In the genomic region with DNA sequence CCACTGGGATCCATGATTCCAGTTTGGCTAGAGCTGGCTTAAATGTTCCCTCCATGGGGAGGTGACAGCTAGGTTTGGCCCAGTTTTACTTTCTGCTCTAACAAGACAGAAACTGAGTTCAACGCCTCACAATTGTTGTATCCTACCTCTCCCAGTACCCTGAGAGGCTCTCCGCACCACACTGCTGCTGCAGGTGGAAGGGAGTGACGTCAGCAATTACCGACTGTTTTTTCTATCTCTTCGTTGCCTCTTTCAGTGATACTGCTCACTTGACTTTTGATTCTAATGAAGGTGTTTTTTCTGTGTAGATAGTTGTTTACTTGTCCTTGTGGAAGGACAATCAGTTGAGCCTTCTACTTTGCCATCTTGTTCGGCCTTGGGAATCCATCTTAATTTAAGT, we compare ENCODE assay signal across 33 cellular contexts.
"Had no signal": no experiment of that assay in that cellular context is flagged by ENCODE, and none has a peak within 500 bp of the region (broad histone marks: within the 10 kb centered on the region; RNA-seq: fewer than 3 reads in every experiment).

No MANE protein-coding gene starts in this region.

- H3K4me1 Mint-ChIP-seq: activated B cell treated with CpG ODN at 0.5 μM for 24 hours; activated CD4-positive, alpha-beta T cell treated with anti-CD3 and anti-CD28 coated beads for 36 hours; activated CD4-positive, alpha-beta T cell treated with anti-CD3 and anti-CD28 coated beads, Interleukin-2, amount 10 ng/mL, durations not matched to agents 24 days and 14 days; activated CD8-positive, alpha-beta memory T cell treated with anti-CD3 and anti-CD28 coated beads, Interleukin-2, amount 10 ng/mL, durations not matched to agents 7 days and 5 days; activated naive CD4-positive, alpha-beta T cell treated with anti-CD3 and anti-CD28 coated beads, Interleukin-2, amount 50 U/mL, for 24 hours; activated naive CD8-positive, alpha-beta T cell treated with anti-CD3 and anti-CD28 coated beads, Interleukin-2, amount 50 U/mL, for 24 hours; T-helper 17 cell had no signal

- H3K36me3 Mint-ChIP-seq: activated naive CD4-positive, alpha-beta T cell treated with anti-CD3 and anti-CD28 coated beads, Interleukin-2, amount 50 U/mL, for 24 hours had no signal

- ATAC-seq: activated CD4-positive, alpha-beta T cell treated with anti-CD3 and anti-CD28 coated beads for 36 hours; activated CD8-positive, alpha-beta memory T cell treated with anti-CD3 and anti-CD28 coated beads, Interleukin-2, amount 10 ng/mL, durations not matched to agents 7 days and 5 days; activated CD8-positive, alpha-beta T cell treated with anti-CD3 and anti-CD28 coated beads, Interleukin-2, amount 10 ng/mL, durations not matched to agents 7 days and 5 days; activated naive CD8-positive, alpha-beta T cell treated with anti-CD3 and anti-CD28 coated beads, Interleukin-2, amount 50 U/mL, for 24 hours; gastrocnemius medialis; heart left ventricle; T-helper 17 cell had no signal

- FAIRE-seq: colon, endothelial cell of umbilical vein had no signal

- H3K4me3 ChIP-seq: adrenal gland, ascending aorta, gastrocnemius medialis, heart left ventricle had no signal

- H3K36me3 ChIP-seq: adrenal gland, ascending aorta, brain microvascular endothelial cell, gastrocnemius medialis, heart left ventricle, WERI-Rb-1 had no signal

- H3K4me3 Mint-ChIP-seq: activated B cell treated with CpG ODN at 0.5 μM for 24 hours; activated CD4-positive, alpha-beta memory T cell treated with anti-CD3 and anti-CD28 coated beads for 36 hours; activated CD4-positive, alpha-beta T cell treated with anti-CD3 and anti-CD28 coated beads for 36 hours; activated CD4-positive, alpha-beta T cell treated with anti-CD3 and anti-CD28 coated beads, Interleukin-2, amount 10 ng/mL, durations not matched to agents 24 days and 14 days; activated CD8-positive, alpha-beta memory T cell treated with anti-CD3 and anti-CD28 coated beads, Interleukin-2, amount 10 ng/mL, durations not matched to agents 7 days and 5 days; activated CD8-positive, alpha-beta T cell treated with anti-CD3 and anti-CD28 coated beads, Interleukin-2, amount 10 ng/mL, durations not matched to agents 7 days and 5 days; activated naive CD4-positive, alpha-beta T cell treated with anti-CD3 and anti-CD28 coated beads for 36 hours; activated naive CD4-positive, alpha-beta T cell treated with anti-CD3 and anti-CD28 coated beads, Interleukin-2, amount 50 U/mL, for 24 hours; activated naive CD8-positive, alpha-beta T cell treated with anti-CD3 and anti-CD28 coated beads for 36 hours; activated naive CD8-positive, alpha-beta T cell treated with anti-CD3 and anti-CD28 coated beads, Interleukin-2, amount 50 U/mL, for 24 hours; activated T-helper 1 cell treated with anti-CD3 and anti-CD28 coated beads, Interleukin-12 subunit alpha, Interleukin-12 subunit beta, Interleukin-2, Interleukin-4 antibody, amounts not matched to agents 30 ng/mL and 10 ng/mL and 1 ng/mL, durations not matched to agents 14 hours and 24 hours and 36 hours; T-helper 17 cell; T-helper 2 cell treated with Interferon-gamma antibody and Interleukin-4, amounts not matched to agents 5 μg/mL and 100 μg/mL, for 36 hours had no signal

- H3K27ac Mint-ChIP-seq: activated B cell treated with CpG ODN at 0.5 μM for 24 hours; activated CD4-positive, alpha-beta memory T cell treated with anti-CD3 and anti-CD28 coated beads for 36 hours; activated CD4-positive, alpha-beta T cell treated with anti-CD3 and anti-CD28 coated beads for 36 hours; activated CD4-positive, alpha-beta T cell treated with anti-CD3 and anti-CD28 coated beads, Interleukin-2, amount 10 ng/mL, durations not matched to agents 24 days and 14 days; activated CD8-positive, alpha-beta memory T cell treated with anti-CD3 and anti-CD28 coated beads, Interleukin-2, amount 10 ng/mL, durations not matched to agents 7 days and 5 days; activated CD8-positive, alpha-beta T cell treated with anti-CD3 and anti-CD28 coated beads, Interleukin-2, amount 10 ng/mL, durations not matched to agents 7 days and 5 days; activated naive CD4-positive, alpha-beta T cell treated with anti-CD3 and anti-CD28 coated beads for 36 hours; activated naive CD4-positive, alpha-beta T cell treated with anti-CD3 and anti-CD28 coated beads, Interleukin-2, amount 50 U/mL, for 24 hours; activated naive CD8-positive, alpha-beta T cell treated with anti-CD3 and anti-CD28 coated beads for 36 hours; activated naive CD8-positive, alpha-beta T cell treated with anti-CD3 and anti-CD28 coated beads, Interleukin-2, amount 50 U/mL, for 24 hours; activated T-helper 1 cell treated with anti-CD3 and anti-CD28 coated beads, Interleukin-12 subunit alpha, Interleukin-12 subunit beta, Interleukin-2, Interleukin-4 antibody, amounts not matched to agents 30 ng/mL and 10 ng/mL and 1 ng/mL, durations not matched to agents 14 hours and 24 hours and 36 hours; activated T-helper 2 cell treated with anti-CD3 and anti-CD28 coated beads, Interferon-gamma antibody, Interleukin-2, Interleukin-4, amounts not matched to agents 10 μg/mL and 5 μg/mL and 100 μg/mL, durations not matched to agents 14 hours and 24 hours and 36 hours; T-helper 17 cell; T-helper 2 cell treated with Interferon-gamma antibody and Interleukin-4, amounts not matched to agents 5 μg/mL and 100 μg/mL, for 36 hours had no signal

- H3K4me1 ChIP-seq: adrenal gland, ascending aorta, gastrocnemius medialis, heart left ventricle had no signal

- H3K27me3 Mint-ChIP-seq: activated B cell treated with CpG ODN at 0.5 μM for 24 hours; activated CD4-positive, alpha-beta memory T cell treated with anti-CD3 and anti-CD28 coated beads for 36 hours; activated CD4-positive, alpha-beta T cell treated with anti-CD3 and anti-CD28 coated beads for 36 hours; activated CD8-positive, alpha-beta memory T cell treated with anti-CD3 and anti-CD28 coated beads, Interleukin-2, amount 10 ng/mL, durations not matched to agents 7 days and 5 days; activated naive CD4-positive, alpha-beta T cell treated with anti-CD3 and anti-CD28 coated beads, Interleukin-2, amount 50 U/mL, for 24 hours; activated naive CD8-positive, alpha-beta T cell treated with anti-CD3 and anti-CD28 coated beads for 36 hours; activated naive CD8-positive, alpha-beta T cell treated with anti-CD3 and anti-CD28 coated beads, Interleukin-2, amount 50 U/mL, for 24 hours; T-helper 17 cell had no signal

- H3K27ac ChIP-seq: adrenal gland, ascending aorta, brain microvascular endothelial cell, gastrocnemius medialis, heart left ventricle, WERI-Rb-1 had no signal

- H3K27me3 ChIP-seq: adrenal gland, ascending aorta, brain microvascular endothelial cell, gastrocnemius medialis, heart left ventricle had no signal

- DNase-seq: activated B cell treated with CpG ODN at 0.5 μM for 24 hours; activated CD4-positive, alpha-beta memory T cell treated with anti-CD3 and anti-CD28 coated beads for 36 hours; activated CD4-positive, alpha-beta T cell treated with anti-CD3 and anti-CD28 coated beads for 36 hours; activated CD4-positive, alpha-beta T cell treated with anti-CD3 and anti-CD28 coated beads, Interleukin-2, amount 10 ng/mL, durations not matched to agents 24 days and 14 days; activated CD4-positive, CD25-positive, alpha-beta regulatory T cell treated with anti-CD3 and anti-CD28 coated beads, Interleukin-2, amount 50 U/mL, for 72 hours; activated CD8-positive, alpha-beta memory T cell treated with anti-CD3 and anti-CD28 coated beads, Interleukin-2, amount 10 ng/mL, durations not matched to agents 7 days and 5 days; activated CD8-positive, alpha-beta memory T cell treated with anti-CD3 and anti-CD28 coated beads, Interleukin-2, amount 50 U/mL, for 4 hours; activated CD8-positive, alpha-beta T cell treated with anti-CD3 and anti-CD28 coated beads, Interleukin-2, amount 10 ng/mL, durations not matched to agents 7 days and 5 days; activated effector memory CD4-positive, alpha-beta T cell treated with anti-CD3 and anti-CD28 coated beads, Interleukin-2, amount 50 U/mL, for 16 hours; activated naive CD4-positive, alpha-beta T cell treated with anti-CD3 and anti-CD28 coated beads for 36 hours; activated naive CD8-positive, alpha-beta T cell treated with anti-CD3 and anti-CD28 coated beads for 36 hours; activated naive CD8-positive, alpha-beta T cell treated with anti-CD3 and anti-CD28 coated beads, Interleukin-2, amount 50 U/mL, for 24 hours; activated T-cell treated with anti-CD3 and anti-CD28 coated beads, Interleukin-2, amount 50 U/mL, for 1 hour; activated T-cell treated with anti-CD3 and anti-CD28 coated beads, Interleukin-2, amount 50 U/mL, for 48 hours; adrenal gland; brain microvascular endothelial cell; caudate nucleus; effector CD8-positive, alpha-beta T cell; foreskin fibroblast; gastrocnemius medialis; glutamatergic neuron; heart left ventricle; T-helper 1 cell; T-helper 17 cell; T1000; WERI-Rb-1 had no signal

- H3K9me3 ChIP-seq: adrenal gland, gastrocnemius medialis had no signal
